ENCODE assay signal across 8 cellular contexts in the genomic region with DNA sequence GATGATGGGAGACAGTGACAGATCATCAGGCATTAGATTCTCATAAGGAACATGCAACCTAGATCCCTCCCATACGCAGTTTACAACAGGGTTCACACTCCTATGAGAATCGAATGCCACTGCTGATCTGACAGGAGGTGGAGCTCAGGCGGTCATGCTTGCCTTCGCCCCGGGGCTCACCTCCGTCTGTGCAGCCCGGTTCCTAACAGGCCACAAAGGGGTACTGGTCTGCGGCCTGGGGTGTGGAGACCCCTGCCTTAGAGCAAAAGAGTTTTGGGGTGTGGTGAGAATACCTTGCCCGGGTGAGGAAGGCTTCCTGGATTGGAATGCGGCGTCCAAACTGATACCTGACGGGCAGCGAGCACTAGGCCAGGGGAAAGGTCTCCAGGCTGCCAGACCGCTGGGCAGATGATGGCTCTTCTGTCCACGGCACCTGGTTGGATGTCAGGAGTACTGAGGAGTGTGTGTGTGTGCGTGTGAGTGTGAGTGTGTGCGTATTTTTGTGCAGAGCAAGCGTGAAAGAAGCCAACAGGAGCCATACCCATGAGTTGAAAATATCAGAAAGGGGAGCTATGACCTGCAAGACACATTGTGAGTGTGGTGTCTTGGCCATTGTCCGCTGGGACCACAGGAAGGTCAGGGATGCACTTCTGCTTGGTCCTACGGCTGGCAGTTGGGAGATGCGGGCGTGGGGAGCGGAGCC. TPM values are rescaled to one million over a fixed set of nuclear protein-coding genes. Genes with fewer than 3 reads are reported as not detected.
A peak's percentile ranks its signal among the peaks of the same experiment; 100 is the strongest.
DNase-seq lines count a peak whose midpoint lies in the region; ATAC-seq and TF ChIP-seq lines count a peak whose summit lies in the region.

No MANE protein-coding gene starts in this region.

- H3K9me3 Mint-ChIP-seq in activated CD4-positive, alpha-beta T cell treated with anti-CD3 and anti-CD28 coated beads, Interleukin-2, amount 10 ng/mL, durations not matched to agents 24 days and 14 days: no peaks in the 10 kb centered on the region

- peak overlapping the region; percentile 14; the same call in 1 of the 2 replicates for H3K27ac ChIP-seq in RWPE1
- no peak overlapping the region for H3K27ac ChIP-seq in hepatocyte
- peak overlapping the region; percentile 28 for H3K27ac ChIP-seq in temporal lobe (ENCODE audit: low read depth, low read length)

- intact Hi-C loops in activated CD4-positive, alpha-beta T cell treated with anti-CD3 and anti-CD28 coated beads, Interleukin-2, amount 10 ng/mL, durations not matched to agents 24 days and 14 days (cut with micrococcal nuclease): no loop called here

- ATAC-seq in GM21381 (IDR thresholded peaks at IDR 0.05; ENCODE audit: unreplicated experiment) (no peak), HG03469 (IDR thresholded peaks at IDR 0.05; ENCODE audit: unreplicated experiment) (no peak)

- no peak overlapping the region for H3K27ac Mint-ChIP-seq in activated CD4-positive, alpha-beta T cell treated with anti-CD3 and anti-CD28 coated beads, Interleukin-2, amount 10 ng/mL, durations not matched to agents 24 days and 14 days

- peak overlapping the region; percentile 84 for H3K4me3 Mint-ChIP-seq in activated CD4-positive, alpha-beta T cell treated with anti-CD3 and anti-CD28 coated beads, Interleukin-2, amount 10 ng/mL, durations not matched to agents 24 days and 14 days

- H3K4me1 Mint-ChIP-seq in activated CD4-positive, alpha-beta T cell treated with anti-CD3 and anti-CD28 coated beads, Interleukin-2, amount 10 ng/mL, durations not matched to agents 24 days and 14 days: peaks cover 12% of the 10 kb centered on the region

- no peaks in the 10 kb centered on the region for H3K4me1 ChIP-seq in hepatocyte (ENCODE audit: insufficient read depth)

- no peaks in the 10 kb centered on the region for H3K36me3 Mint-ChIP-seq in activated CD4-positive, alpha-beta T cell treated with anti-CD3 and anti-CD28 coated beads, Interleukin-2, amount 10 ng/mL, durations not matched to agents 24 days and 14 days (ENCODE audit: low read depth)

- peak overlapping the region; percentile 65 for H2AFZ ChIP-seq in hepatocyte

- peak overlapping the region; percentile 72 for H3K4me2 ChIP-seq in hepatocyte

- H3K79me2 ChIP-seq in hepatocyte: no peaks in the 10 kb centered on the region

- peak overlapping the region; percentile 47 for H3K4me3 ChIP-seq in hepatocyte

- TF ChIP-seq CTCF in RWPE1 (conservative IDR thresholded peaks at IDR 0.05; ENCODE audit: low read depth) (no peak), hepatocyte (IDR thresholded peaks at IDR 0.05; ENCODE audit: poor library complexity) (no peak)

- no peak for DNase-seq in activated CD4-positive, alpha-beta T cell treated with anti-CD3 and anti-CD28 coated beads, Interleukin-2, amount 10 ng/mL, durations not matched to agents 24 days and 14 days
- no peak for DNase-seq in activated CD4-positive, alpha-beta T cell treated with anti-CD3 and anti-CD28 coated beads, Interleukin-2, amount 50 U/mL, for 1 hour
- DNase-seq in RWPE1 (ENCODE audit: low spot score) (no peak), hepatocyte (ENCODE audit: low spot score) (no peak), NAMALWA (ENCODE audit: low spot score) (no peak)

- CTCF ChIA-PET in RWPE1 (lab: Yijun Ruan, JAX): interaction anchor here (0.6 to 1.8 kb wide), 11 partner anchors 8 to 1265 kb away, joined by 3 to 8 read pairs (median 4); no protein-coding TSS in a partner anchor

- POLR2A ChIA-PET in RWPE1 (lab: Yijun Ruan, JAX; ENCODE audit: low non-redundant PET): no interaction called here

- H3K9me2 ChIP-seq in hepatocyte (replicated peaks; ENCODE audit: insufficient read depth): no peaks in the 10 kb centered on the region

- peaks cover 12% of the 10 kb centered on the region for H3K27me3 Mint-ChIP-seq in activated CD4-positive, alpha-beta T cell treated with anti-CD3 and anti-CD28 coated beads, Interleukin-2, amount 10 ng/mL, durations not matched to agents 24 days and 14 days

- no peaks in the 10 kb centered on the region for H3K9me3 ChIP-seq in hepatocyte (ENCODE audit: low read depth)

- 76% methylated on average over 23 of the region's 23 CpGs for WGBS in hepatocyte (ENCODE audit: low lambda C conversion rate, missing lambda C conversion rate)

- no peaks in the 10 kb centered on the region for H3K36me3 ChIP-seq in hepatocyte (replicated peaks; ENCODE audit: insufficient read depth, low read depth)

- H3K27me3 ChIP-seq in hepatocyte: no peaks in the 10 kb centered on the region

- no peaks in the 10 kb centered on the region for H4K20me1 ChIP-seq in hepatocyte (ENCODE audit: insufficient read depth, poor library complexity, severe bottlenecking)

RNA-seq across cellular contexts. Expression of a gene that starts 55.4 kb away (rescaled TPM):
- 0.96 and 1.3 TPM in 2 replicates for total RNA-seq in activated CD4-positive, alpha-beta T cell treated with anti-CD3 and anti-CD28 coated beads, Interleukin-2, amount 10 ng/mL, durations not matched to agents 24 days and 14 days
- total RNA-seq in hepatocyte: 6.3 and 6.6 TPM in 2 replicates
- 1.1 and 1.3 TPM in 2 replicates for polyA plus RNA-seq in hepatocyte
- 7.1 TPM for total RNA-seq in temporal lobe
